24 cellular contexts compared by ENCODE assay signal in genomic region chr11:119816660-119817059, GRCh38.
"Had no signal": no experiment of that assay in that cellular context is flagged by ENCODE, and none has a peak within 500 bp of the region (broad histone marks: within the 10 kb centered on the region; RNA-seq: fewer than 3 reads in every experiment).

No MANE protein-coding gene starts in this region.

- H3K36me3 Mint-ChIP-seq: activated naive CD8-positive, alpha-beta T cell treated with anti-CD3 and anti-CD28 coated beads, Interleukin-2, amount 10 ng/mL, durations not matched to agents 7 days and 5 days; naive thymus-derived CD8-positive, alpha-beta T cell; T-cell had no signal

- ATAC-seq: activated CD8-positive, alpha-beta T cell treated with anti-CD3 and anti-CD28 coated beads for 36 hours; gastrocnemius medialis; heart right ventricle; left lobe of liver; naive thymus-derived CD8-positive, alpha-beta T cell; T-cell had no signal

- H3K4me1 Mint-ChIP-seq: activated naive CD8-positive, alpha-beta T cell treated with anti-CD3 and anti-CD28 coated beads, Interleukin-2, amount 10 ng/mL, durations not matched to agents 7 days and 5 days; T-cell had no signal

- H3K27me3 ChIP-seq: dorsolateral prefrontal cortex, right atrium auricular region, upper lobe of left lung had no signal

- DNase-seq: activated CD4-positive, alpha-beta T cell treated with anti-CD3 and anti-CD28 coated beads for 4 hours; activated CD8-positive, alpha-beta memory T cell treated with anti-CD3 and anti-CD28 coated beads, Interleukin-2, amount 50 U/mL, for 48 hours; activated CD8-positive, alpha-beta T cell treated with anti-CD3 and anti-CD28 coated beads for 36 hours; activated naive CD8-positive, alpha-beta T cell treated with anti-CD3 and anti-CD28 coated beads, Interleukin-2, amount 10 ng/mL, durations not matched to agents 7 days and 5 days; dorsolateral prefrontal cortex; endodermal cell; erythroblast; gastrocnemius medialis; heart right ventricle; mammary epithelial cell; naive thymus-derived CD8-positive, alpha-beta T cell; nucleus accumbens; T-cell; T-helper 9 cell; upper lobe of left lung; WERI-Rb-1 had no signal

- H3K27me3 Mint-ChIP-seq: activated naive CD8-positive, alpha-beta T cell treated with anti-CD3 and anti-CD28 coated beads, Interleukin-2, amount 10 ng/mL, durations not matched to agents 7 days and 5 days had no signal

- H3K36me3 ChIP-seq: gastrocnemius medialis, heart right ventricle, right atrium auricular region, upper lobe of left lung, WERI-Rb-1 had no signal

- H3K27ac Mint-ChIP-seq: activated CD8-positive, alpha-beta T cell treated with anti-CD3 and anti-CD28 coated beads for 36 hours; activated naive CD8-positive, alpha-beta T cell treated with anti-CD3 and anti-CD28 coated beads, Interleukin-2, amount 10 ng/mL, durations not matched to agents 7 days and 5 days; activated T-helper 1 cell treated with anti-CD3 and anti-CD28 coated beads, Interleukin-12 subunit alpha, Interleukin-12 subunit beta, Interleukin-2, Interleukin-4 antibody, amounts not matched to agents 30 ng/mL and 10 ng/mL and 1 ng/mL, durations not matched to agents 14 hours and 24 hours and 36 hours; endodermal cell; naive thymus-derived CD8-positive, alpha-beta T cell; progenitor cell of endocrine pancreas; stimulated activated naive CD8-positive, alpha-beta T cell treated with anti-CD3 and anti-CD28 coated beads, Interleukin-15, Interleukin-2, amounts not matched to agents 100 ng/mL and 50 ng/mL, for 24 hours; T-cell had no signal

- FAIRE-seq: islet of Langerhans had no signal

- H3K4me3 ChIP-seq: dorsolateral prefrontal cortex, gastrocnemius medialis, heart right ventricle, right atrium auricular region, SK-N-MC, skin epidermis, upper lobe of left lung had no signal

- H3K4me3 Mint-ChIP-seq: activated CD8-positive, alpha-beta T cell treated with anti-CD3 and anti-CD28 coated beads for 36 hours; activated naive CD8-positive, alpha-beta T cell treated with anti-CD3 and anti-CD28 coated beads, Interleukin-2, amount 10 ng/mL, durations not matched to agents 7 days and 5 days; activated T-helper 1 cell treated with anti-CD3 and anti-CD28 coated beads, Interleukin-12 subunit alpha, Interleukin-12 subunit beta, Interleukin-2, Interleukin-4 antibody, amounts not matched to agents 30 ng/mL and 10 ng/mL and 1 ng/mL, durations not matched to agents 14 hours and 24 hours and 36 hours; endodermal cell; naive thymus-derived CD8-positive, alpha-beta T cell; stimulated activated naive CD8-positive, alpha-beta T cell treated with anti-CD3 and anti-CD28 coated beads, Interleukin-15, Interleukin-2, amounts not matched to agents 100 ng/mL and 50 ng/mL, for 24 hours; T-cell had no signal

- H3K9me3 Mint-ChIP-seq: activated CD8-positive, alpha-beta T cell treated with anti-CD3 and anti-CD28 coated beads for 36 hours; activated naive CD8-positive, alpha-beta T cell treated with anti-CD3 and anti-CD28 coated beads, Interleukin-2, amount 10 ng/mL, durations not matched to agents 7 days and 5 days; activated T-helper 1 cell treated with anti-CD3 and anti-CD28 coated beads, Interleukin-12 subunit alpha, Interleukin-12 subunit beta, Interleukin-2, Interleukin-4 antibody, amounts not matched to agents 30 ng/mL and 10 ng/mL and 1 ng/mL, durations not matched to agents 14 hours and 24 hours and 36 hours; naive thymus-derived CD8-positive, alpha-beta T cell; stimulated activated naive CD8-positive, alpha-beta T cell treated with anti-CD3 and anti-CD28 coated beads, Interleukin-15, Interleukin-2, amounts not matched to agents 100 ng/mL and 50 ng/mL, for 24 hours; T-cell had no signal
